ENCODE assay signal across 9 cellular contexts in the genomic region with DNA sequence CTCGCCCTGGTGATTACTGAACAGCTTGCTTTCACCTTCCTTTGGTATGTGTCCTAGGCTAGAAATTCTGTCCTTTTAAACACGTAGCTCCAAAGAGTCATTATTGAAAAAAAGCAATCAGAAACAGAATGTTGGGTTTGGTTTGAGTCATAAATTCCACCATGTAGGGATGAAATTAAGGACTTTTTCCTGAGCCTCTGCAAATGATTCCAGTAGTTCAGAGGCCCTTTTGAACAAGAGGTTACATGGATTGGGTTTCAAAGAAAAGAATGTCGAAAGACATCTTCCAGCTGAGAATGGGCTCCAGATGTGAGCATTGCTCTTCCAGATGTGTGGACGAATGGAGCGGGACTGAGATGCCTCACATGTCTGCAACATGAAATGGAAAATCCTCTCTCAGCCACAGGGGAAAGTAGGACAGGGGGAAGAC. TPM values are rescaled to one million over a fixed set of nuclear protein-coding genes. Genes with fewer than 3 reads are reported as not detected.
A peak's percentile ranks its signal among the peaks of the same experiment; 100 is the strongest.
DNase-seq lines count a peak whose midpoint lies in the region; ATAC-seq, FAIRE-seq and TF ChIP-seq lines count a peak whose summit lies in the region.
"Had no signal": no experiment of that assay in that cellular context is flagged by ENCODE, and none has a peak within 500 bp of the region (broad histone marks: within the 10 kb centered on the region; RNA-seq: fewer than 3 reads in every experiment).

No MANE protein-coding gene starts in this region.

- POLR2A ChIA-PET in PC-9 (lab: Charles Lee; ENCODE audit: unreplicated experiment) = interaction anchor here (0.5 to 2.9 kb wide), 17 partner anchors 8 to 1598 kb away, joined by 3 to 81 read pairs (median 4); partner anchors contain the start of gene EMP1

- H3K9me3 ChIP-seq in PC-9 (ENCODE audit: insufficient read depth, low read depth) (no peaks in the 10 kb centered on the region), esophagus muscularis mucosa (no peaks in the 10 kb centered on the region), neural progenitor cell (ENCODE audit: low read depth) (no peaks in the 10 kb centered on the region)

- peaks cover 2% of the 10 kb centered on the region for H3K27me3 Mint-ChIP-seq in neural progenitor cell (ENCODE audit: insufficient read depth, low read depth)

- H3K4me2 ChIP-seq in PC-9 = peak overlapping the region; percentile 77
- peak overlapping the region; percentile 36 for H3K4me2 ChIP-seq in neural progenitor cell

- H3K27me3 ChIP-seq in PC-9 (ENCODE audit: insufficient read depth, low read depth) = no peaks in the 10 kb centered on the region
- peaks cover 0 to 6% (median 0%) of the 10 kb centered on the region in 4 donors for H3K27me3 ChIP-seq in esophagus muscularis mucosa
- H3K27me3 ChIP-seq in neural progenitor cell = no peaks in the 10 kb centered on the region

- H3K4me3 Mint-ChIP-seq in neural progenitor cell = no peak overlapping the region
- H3K4me3 Mint-ChIP-seq: CD8-positive, alpha-beta T cell had no signal

- no peak overlapping the region for H3K4me3 ChIP-seq in AG10803 (ENCODE audit: low read length)
- H3K4me3 ChIP-seq in PC-9 = no peak overlapping the region; the same call in 1 of the 2 replicates
- no peak overlapping the region for H3K4me3 ChIP-seq in esophagus muscularis mucosa
- no peak overlapping the region for H3K4me3 ChIP-seq in neural progenitor cell

- H3F3A ChIP-seq in PC-9 (ENCODE audit: insufficient read depth, low read depth) (peaks cover 57% of the 10 kb centered on the region), neural progenitor cell (ENCODE audit: low read depth) (peaks cover 4% of the 10 kb centered on the region)

- no peak for TF ChIP-seq EP300 in esophagus muscularis mucosa (IDR thresholded peaks at IDR 0.05)

- intact Hi-C loops in PC-9 (cut with micrococcal nuclease; ENCODE audit: unreplicated experiment) (loop anchor here (1.0 to 10.0 kb wide), 8 partner anchors 8 to 448 kb away; partner anchors contain the start of gene EMP1), esophagus muscularis mucosa (cut with DNase I) (no loop called here)

- H3K9ac ChIP-seq in neural progenitor cell = no peak overlapping the region

- CTCF ChIA-PET in PC-9 (lab: Charles Lee) = interaction anchor here (1.6 kb wide), 1 partner anchor 38 kb away, joined by 6 read pairs; no protein-coding TSS in a partner anchor

- 65% methylated on average over 5 of the region's 5 CpGs for WGBS in esophagus muscularis mucosa

- no peaks in the 10 kb centered on the region for H4K20me1 ChIP-seq in PC-9 (ENCODE audit: insufficient read depth)
- H4K20me1 ChIP-seq in neural progenitor cell (ENCODE audit: low read depth) = no peaks in the 10 kb centered on the region

- H2AFZ ChIP-seq in PC-9 (no peak overlapping the region), neural progenitor cell (replicated peaks) (peak overlapping the region; percentile 23)

- H3K27ac Mint-ChIP-seq in neural progenitor cell = peak overlapping the region; percentile 74
- H3K27ac Mint-ChIP-seq: CD8-positive, alpha-beta T cell had no signal

- peaks cover 50% of the 10 kb centered on the region for H3K4me1 Mint-ChIP-seq in neural progenitor cell

- TF ChIP-seq CTCF in AG10803 (conservative IDR thresholded peaks at IDR 0.05; ENCODE audit: low read length) (no peak), PC-9 (conservative IDR thresholded peaks at IDR 0.05) (no peak), esophagus muscularis mucosa (IDR thresholded peaks at IDR 0.05) (no peak), neural progenitor cell (IDR thresholded peaks at IDR 0.05) (no peak)

- no peaks in the 10 kb centered on the region for H3K36me3 ChIP-seq in PC-9 (ENCODE audit: low read depth)
- H3K36me3 ChIP-seq in esophagus muscularis mucosa = no peaks in the 10 kb centered on the region
- H3K36me3 ChIP-seq in neural progenitor cell = no peaks in the 10 kb centered on the region

- H3K36me3 Mint-ChIP-seq in neural progenitor cell = no peaks in the 10 kb centered on the region
- H3K36me3 Mint-ChIP-seq: CD8-positive, alpha-beta T cell had no signal

- no peak for ATAC-seq in HG03469 (IDR thresholded peaks at IDR 0.05; ENCODE audit: unreplicated experiment)

- H3K9me3 Mint-ChIP-seq in neural progenitor cell = no peaks in the 10 kb centered on the region
- H3K9me3 Mint-ChIP-seq: CD8-positive, alpha-beta T cell had no signal

- peak overlapping the region; percentile 99 for H3K27ac ChIP-seq in PC-9
- H3K27ac ChIP-seq in esophagus muscularis mucosa (replicated peaks in 1 of 4) = peak overlapping the region; percentile 51 to 73 (median 65)
- H3K27ac ChIP-seq in neural progenitor cell = no peak overlapping the region

- no peaks in the 10 kb centered on the region for H3K9me2 ChIP-seq in PC-9 (ENCODE audit: insufficient read depth)

- DNase-seq in AG10803 (ENCODE audit: low read depth) (peak; percentile 95), PC-9 (no peak), esophagus muscularis mucosa (ENCODE audit: extremely low spot score) (peak; percentile 24), neural progenitor cell (ENCODE audit: low spot score) (no peak), DMS79 (lab: John Stamatoyannopoulos, UW) (no peak), GM19239 (ENCODE audit: insufficient read length, low spot score) (no peak), globus pallidus (ENCODE audit: low spot score) (no peak)
- DNase-seq: CD8-positive, alpha-beta T cell had no signal

- no peak for FAIRE-seq in GM19239 (lab: Jason Lieb, UNC)

- peaks cover 100% of the 10 kb centered on the region for H3K4me1 ChIP-seq in PC-9 (replicated peaks; ENCODE audit: insufficient read depth)
- H3K4me1 ChIP-seq in esophagus muscularis mucosa = peaks cover 0 to 25% (median 20%) of the 10 kb centered on the region in 4 donors
- peaks cover 31% of the 10 kb centered on the region for H3K4me1 ChIP-seq in neural progenitor cell

- H3K79me2 ChIP-seq in PC-9 (ENCODE audit: low read depth) = no peaks in the 10 kb centered on the region
- H3K79me2 ChIP-seq in neural progenitor cell (ENCODE audit: low read depth) = no peaks in the 10 kb centered on the region

- TSS peak; percentile 81 for BruUV-seq in PC-9 (replicated peaks; lab: Mats Ljungman, UMichigan)

- no peak for TF ChIP-seq POLR2A in esophagus muscularis mucosa (IDR thresholded peaks at IDR 0.05; ENCODE audit: low read depth)

RNA-seq across cellular contexts. Expression of gene EMP1, which starts 23.5 kb away (rescaled TPM):
- total RNA-seq in PC-9 (2021) (542 and 909 TPM in 2 replicates), esophagus muscularis mucosa (100 to 1,000 TPM in 1 of 4 donors, 10 to 100 TPM in 3; 42.8 to 425 (median 63.0) TPM), neural progenitor cell (ENCODE audit: low replicate concordance) (0.43 TPM in 1 of 2 replicates, not detected in the other)

Comparison
In these comparisons a context has a peak if more than half of its experiments do, and no peak if none do; other contexts are left out.
1. DNase-seq: peak in AG10803 (single experiment) and esophagus muscularis mucosa (single experiment); none in PC-9 (0 of 2), neural progenitor cell (single experiment), DMS79 (single experiment), GM19239 (single experiment) and globus pallidus (single experiment).
2. RNA of gene EMP1, which starts 23.5 kb away (total RNA-seq): 542 to 909 TPM in PC-9 and 42.8 to 425 TPM in esophagus muscularis mucosa; 0.43 TPM in neural progenitor cell; every median in the first group is over 10 times any median in the second.